28 cellular contexts compared by ENCODE assay signal in genomic region chr5:2326603-2327002, GRCh38.
"Had no signal": no experiment of that assay in that cellular context is flagged by ENCODE, and none has a peak within 500 bp of the region (broad histone marks: within the 10 kb centered on the region; RNA-seq: fewer than 3 reads in every experiment).

No MANE protein-coding gene starts in this region.

- H3K36me3 ChIP-seq: brain microvascular endothelial cell, breast epithelium had no signal

- H3K27me3 ChIP-seq: body of pancreas, brain microvascular endothelial cell, breast epithelium had no signal

- H3K4me3 ChIP-seq: body of pancreas, breast epithelium had no signal

- H3K4me1 ChIP-seq: body of pancreas, breast epithelium had no signal

- H3K9me3 ChIP-seq: body of pancreas, breast epithelium had no signal

- H3K27ac ChIP-seq: body of pancreas, brain microvascular endothelial cell, breast epithelium, VCaP had no signal

- DNase-seq: activated B cell treated with CpG ODN at 0.5 μM for 24 hours; activated CD4-positive, alpha-beta memory T cell treated with anti-CD3 and anti-CD28 coated beads for 36 hours; activated CD4-positive, alpha-beta T cell treated with anti-CD3 and anti-CD28 coated beads for 4 hours; activated CD4-positive, alpha-beta T cell treated with anti-CD3 and anti-CD28 coated beads, Interleukin-2, amount 10 ng/mL, durations not matched to agents 24 days and 14 days; activated CD4-positive, alpha-beta T cell treated with anti-CD3 and anti-CD28 coated beads, Interleukin-2, amount 50 U/mL, for 1 hour; activated CD4-positive, alpha-beta T cell treated with anti-CD3 and anti-CD28 coated beads, Interleukin-2, amount 50 U/mL, for 4 hours; activated CD4-positive, CD25-positive, alpha-beta regulatory T cell treated with anti-CD3 and anti-CD28 coated beads, Interleukin-2, amount 50 U/mL, for 72 hours; activated CD8-positive, alpha-beta memory T cell treated with anti-CD3 and anti-CD28 coated beads, Interleukin-2, amount 50 U/mL, for 4 hours; activated CD8-positive, alpha-beta T cell treated with anti-CD3 and anti-CD28 coated beads for 36 hours; activated gamma-delta T cell; activated naive CD4-positive, alpha-beta T cell treated with anti-CD3 and anti-CD28 coated beads, Interleukin-2, amount 10 ng/mL, durations not matched to agents 7 days and 5 days; activated naive CD4-positive, alpha-beta T cell treated with Interleukin-2 at 50 U/mL for 16 hours; activated naive CD8-positive, alpha-beta T cell treated with anti-CD3 and anti-CD28 coated beads, Interleukin-2, amount 10 ng/mL, durations not matched to agents 7 days and 5 days; activated naive CD8-positive, alpha-beta T cell treated with anti-CD3 and anti-CD28 coated beads, Interleukin-2, amount 50 U/mL, for 24 hours; activated T-cell treated with anti-CD3 and anti-CD28 coated beads for 4 hours; activated T-cell treated with anti-CD3 and anti-CD28 coated beads, Interleukin-2, amount 50 U/mL, for 1 hour; activated T-cell treated with anti-CD3 and anti-CD28 coated beads, Interleukin-2, amount 50 U/mL, for 4 hours; activated T-cell treated with anti-CD3 and anti-CD28 coated beads, Interleukin-2, amount 50 U/mL, for 72 hours; amniotic stem cell; aorta; body of pancreas; brain microvascular endothelial cell; central memory CD4-positive, alpha-beta T cell; T-helper 1 cell; T-helper 2 cell; T-helper 9 cell had no signal
